Comparison of ENCODE assay signal across 8 cellular contexts in genomic region chrX:132488092-132488749, GRCh38. TPM values are rescaled to one million over a fixed set of nuclear protein-coding genes. Genes with fewer than 3 reads are reported as not detected.
DNase-seq lines count a peak whose midpoint lies in the region; ATAC-seq and TF ChIP-seq lines count a peak whose summit lies in the region.

No MANE protein-coding gene starts in this region.

- peak overlapping the region; percentile 92 for H3K4me3 Mint-ChIP-seq in chondrocyte (ENCODE audit: unreplicated experiment)

- peaks cover 12% of the 10 kb centered on the region for H3K4me1 Mint-ChIP-seq in chondrocyte (ENCODE audit: low read depth)

- H3K4me3 ChIP-seq in HFF-Myc (replicated peaks; ENCODE audit: low read depth, low read length): peak overlapping the region; percentile 55
- H3K4me3 ChIP-seq in thymus (ENCODE audit: low read length): peak overlapping the region; percentile 68

- H3K36me3 ChIP-seq in thymus (ENCODE audit: control insufficient read depth, insufficient read depth): no peaks in the 10 kb centered on the region

- H3K36me3 Mint-ChIP-seq in chondrocyte (ENCODE audit: low read depth): no peaks in the 10 kb centered on the region

- H3K9me3 ChIP-seq in thymus (ENCODE audit: control insufficient read depth): no peaks in the 10 kb centered on the region

- ATAC-seq in SK-N-SH treated with all-trans-retinoic acid at 6 μM for 48 hours: peak; percentile 42; the same call in 2 of the 3 replicates
- ATAC-seq in GM21360 (IDR thresholded peaks at IDR 0.05; ENCODE audit: unreplicated experiment): no peak

- no peaks in the 10 kb centered on the region for H3K9me3 Mint-ChIP-seq in chondrocyte (ENCODE audit: low read depth)

- DNase-seq in HFF-Myc (ENCODE audit: extremely low read depth, low read depth) (no peak), chondrocyte (ENCODE audit: low spot score) (no peak), lung microvascular endothelial cell (ENCODE audit: low read depth in 2 of 2) (peak; percentile 3 to 51), GM10248 (ENCODE audit: extremely low spot score) (no peak)

- H3K27me3 Mint-ChIP-seq in chondrocyte (ENCODE audit: low read depth): peaks cover 10% of the 10 kb centered on the region

- TF ChIP-seq CTCF in C4-2B (conservative IDR thresholded peaks at IDR 0.05) (no peak), HFF-Myc (IDR thresholded peaks at IDR 0.05; ENCODE audit: low read depth, low read length, missing control alignments) (no peak), chondrocyte (IDR thresholded peaks at IDR 0.05) (no peak), GM10248 (IDR thresholded peaks at IDR 0.05; ENCODE audit: control extremely low read depth, extremely low read depth, low read depth, missing control alignments) (no peak)

- POLR2A ChIA-PET in GM10248 (lab: Yijun Ruan, JAX): no interaction called here

- H3K27ac ChIP-seq in C4-2B (peak overlapping the region; percentile 89), thymus (ENCODE audit: low read depth) (peak overlapping the region; percentile 76)

- H3K27me3 ChIP-seq in thymus (ENCODE audit: control insufficient read depth, insufficient read depth): no peaks in the 10 kb centered on the region

- no peaks in the 10 kb centered on the region for H3K4me1 ChIP-seq in thymus (ENCODE audit: control insufficient read depth, insufficient read depth, low read length)

- 1% methylated on average over 10 of the region's 10 CpGs for WGBS in thymus

- H3K27ac Mint-ChIP-seq in chondrocyte (ENCODE audit: unreplicated experiment): peak overlapping the region; percentile 79

- CTCF ChIA-PET in GM10248 (lab: Yijun Ruan, JAX): interaction anchor here (0.7 to 1.0 kb wide), 2 partner anchors 25 to 269 kb away, joined by 3 read pairs; partner anchors contain the start of gene RAP2C

TF ChIP-seq in SK-N-SH treated with all-trans-retinoic acid at 6 μM for 48 hours, 23 proteins besides CTCF, POLR2A, EP300 and RAD21:
- TF ChIP-seq ESRRG (CRISPR knock-in tag; IDR thresholded peaks at IDR 0.05) (no peak), ZFP3 (CRISPR knock-in tag; IDR thresholded peaks at IDR 0.05) (no peak), TOX (CRISPR knock-in tag; IDR thresholded peaks at IDR 0.05; ENCODE audit: borderline replicate concordance) (no peak), POU6F1 (CRISPR knock-in tag; IDR thresholded peaks at IDR 0.05; ENCODE audit: borderline replicate concordance, low read depth) (no peak)

RNA-seq across cellular contexts. Expression of gene MBNL3, which starts 0.6 kb away (rescaled TPM):
- total RNA-seq in chondrocyte: 3.8 to 7.5 TPM (median 4.5 TPM) in 3 replicates
- 0.20 and 0.22 TPM in 2 replicates for total RNA-seq in lung microvascular endothelial cell
- polyA plus RNA-seq in thymus: 2.9 TPM

Comparison
In these comparisons a context has a peak if more than half of its experiments do, and no peak if none do; other contexts are left out.
1. DNase-seq: peak in lung microvascular endothelial cell (2 of 2); none in HFF-Myc (single experiment), chondrocyte (single experiment) and GM10248 (single experiment).